1 cellular context compared by ENCODE assay signal in genomic region chr2:160493227-160494028, GRCh38.
A peak's percentile ranks its signal among the peaks of the same experiment; 100 is the strongest.
TF ChIP-seq lines count a peak whose summit lies in the region.

Gene RBMS1, minus strand, starts transcription at chr2:160493807. Its CDS starts 444 bp downstream, at chr2:160493363.

TF ChIP-seq in HepG2, 621 proteins besides CTCF, POLR2A, EP300 and RAD21 (continued from another document and continues in another):
- TF ChIP-seq AHDC1 (CRISPR knock-in tag; IDR thresholded peaks at IDR 0.05; ENCODE audit: borderline replicate concordance) (peak; percentile 36; the same call in 1 of the 2 replicates), ATF3 (CRISPR knock-in tag; IDR thresholded peaks at IDR 0.05) (no peak), ISL2 (CRISPR knock-in tag; IDR thresholded peaks at IDR 0.05) (no peak), KDM1A (CRISPR knock-in tag; IDR thresholded peaks at IDR 0.05) (no peak), NAIF1 (CRISPR knock-in tag; IDR thresholded peaks at IDR 0.05; ENCODE audit: borderline replicate concordance) (0 out of 2 replicates have a peak, but pooled peaks have one; percentile 15), LBX2 (CRISPR knock-in tag; IDR thresholded peaks at IDR 0.05; ENCODE audit: borderline replicate concordance) (no peak), E2F5 (CRISPR knock-in tag; conservative IDR thresholded peaks at IDR 0.05) (no peak; the same call in 1 of the 2 replicates), MAX (IDR thresholded peaks at IDR 0.05) (0 out of 2 replicates have a peak, but pooled peaks have one; percentile 35), SIN3B (IDR thresholded peaks at IDR 0.05; ENCODE audit: low read length) (0 out of 2 replicates have a peak, but pooled peaks have one; percentile 21), HNF1B (CRISPR knock-in tag; IDR thresholded peaks at IDR 0.05) (no peak), RBFOX2 (IDR thresholded peaks at IDR 0.05; ENCODE audit: low read depth, low read length) (peak; percentile 78), DRAP1 (CRISPR knock-in tag; IDR thresholded peaks at IDR 0.05) (no peak; the same call in none of the 2 replicates), ZNF572 (CRISPR knock-in tag; IDR thresholded peaks at IDR 0.05) (peak; percentile 41; the same call in 1 of the 2 replicates), ZNF562 (CRISPR knock-in tag; IDR thresholded peaks at IDR 0.05; ENCODE audit: borderline replicate concordance) (no peak; the same call in 1 of the 2 replicates), ZNF577 (CRISPR knock-in tag; IDR thresholded peaks at IDR 0.05; ENCODE audit: borderline replicate concordance, low read depth) (no peak), ZSCAN9 (CRISPR knock-in tag; IDR thresholded peaks at IDR 0.05; ENCODE audit: borderline replicate concordance) (0 out of 2 replicates have a peak, but pooled peaks have one; percentile 42), SKI (IDR thresholded peaks at IDR 0.05; ENCODE audit: partially characterized antibody) (peak; percentile 21), THRA (CRISPR knock-in tag; IDR thresholded peaks at IDR 0.05; ENCODE audit: borderline replicate concordance) (peak; percentile 31; the same call in 1 of the 2 replicates), ATF1 (CRISPR knock-in tag; IDR thresholded peaks at IDR 0.05) (no peak), ZNF75D (CRISPR knock-in tag; IDR thresholded peaks at IDR 0.05; ENCODE audit: borderline replicate concordance) (no peak), SRSF4 (IDR thresholded peaks at IDR 0.05; ENCODE audit: low read depth, low read length, poor library complexity, severe bottlenecking) (no peak), FOXO4 (CRISPR knock-in tag; conservative IDR thresholded peaks at IDR 0.05) (no peak), KDM5A (IDR thresholded peaks at IDR 0.05; ENCODE audit: borderline replicate concordance, low read length) (no peak; the same call in none of the 2 replicates), CENPX (CRISPR knock-in tag; IDR thresholded peaks at IDR 0.05) (no peak), SETDB1 (CRISPR knock-in tag; IDR thresholded peaks at IDR 0.05; ENCODE audit: borderline replicate concordance) (no peak), DZIP1 (CRISPR knock-in tag; IDR thresholded peaks at IDR 0.05) (peak; percentile 68; the same call in 1 of the 2 replicates), ZNF761 (CRISPR knock-in tag; conservative IDR thresholded peaks at IDR 0.05) (0 out of 2 replicates have a peak, but pooled peaks have one; percentile 26), ZNF430 (CRISPR knock-in tag; IDR thresholded peaks at IDR 0.05) (peak; percentile 48; the same call in 1 of the 2 replicates), SP1 (IDR thresholded peaks at IDR 0.05) (no peak), SP1 (CRISPR knock-in tag; IDR thresholded peaks at IDR 0.05) (peak; percentile 32; the same call in 1 of the 2 replicates), NBN (conservative IDR thresholded peaks at IDR 0.05) (no peak), SAP130 (CRISPR knock-in tag; IDR thresholded peaks at IDR 0.05; ENCODE audit: low read depth) (peak; percentile 58), NFRKB (IDR thresholded peaks at IDR 0.05) (no peak), ZSCAN29 (CRISPR knock-in tag; conservative IDR thresholded peaks at IDR 0.05) (no peak), ZBTB26 (CRISPR knock-in tag; IDR thresholded peaks at IDR 0.05; ENCODE audit: borderline replicate concordance) (0 out of 2 replicates have a peak, but pooled peaks have one; percentile 13), RXRB (CRISPR knock-in tag; IDR thresholded peaks at IDR 0.05; ENCODE audit: borderline replicate concordance) (no peak; the same call in 1 of the 2 replicates), NR2F1 (CRISPR knock-in tag; IDR thresholded peaks at IDR 0.05) (no peak), ZNF891 (CRISPR knock-in tag; IDR thresholded peaks at IDR 0.05) (no peak; the same call in 1 of the 2 replicates), SMAD9 (CRISPR knock-in tag; IDR thresholded peaks at IDR 0.05) (no peak), FOXO1 (CRISPR knock-in tag; IDR thresholded peaks at IDR 0.05) (peak; percentile 24; the same call in 1 of the 2 replicates), ZSCAN31 (CRISPR knock-in tag; IDR thresholded peaks at IDR 0.05; ENCODE audit: low read depth) (no peak), CENPT (CRISPR knock-in tag; IDR thresholded peaks at IDR 0.05; ENCODE audit: low read depth) (peak; percentile 75), RXRA (CRISPR knock-in tag; IDR thresholded peaks at IDR 0.05) (no peak), HDAC1 (CRISPR knock-in tag; IDR thresholded peaks at IDR 0.05) (peak; percentile 66), HIC2 (CRISPR knock-in tag; IDR thresholded peaks at IDR 0.05; ENCODE audit: low read depth) (peak; percentile 72; the same call in 1 of the 2 replicates), EED (CRISPR knock-in tag; IDR thresholded peaks at IDR 0.05) (0 out of 2 replicates have a peak, but pooled peaks have one; percentile 20)
